ENCODE assay signal across 10 cellular contexts in genomic region chr19:11288349-11288748, GRCh38. TPM values are rescaled to one million over a fixed set of nuclear protein-coding genes. Genes with fewer than 3 reads are reported as not detected.
DNase-seq lines count a peak whose midpoint lies in the region; ATAC-seq and TF ChIP-seq lines count a peak whose summit lies in the region.
"Had no signal": no experiment of that assay in that cellular context is flagged by ENCODE, and none has a peak within 500 bp of the region (broad histone marks: within the 10 kb centered on the region; RNA-seq: fewer than 3 reads in every experiment).

No MANE protein-coding gene starts in this region.

- H3K27ac Mint-ChIP-seq in Caco-2 (ENCODE audit: unreplicated experiment) (no peak overlapping the region), nephron (peak overlapping the region in 2 of 3 experiments; percentile 23 to 51)
- no peak overlapping the region for H3K27ac Mint-ChIP-seq in activated T-helper 1 cell treated with anti-CD3 and anti-CD28 coated beads, Interleukin-12 subunit alpha, Interleukin-12 subunit beta, Interleukin-2, Interleukin-4 antibody, amounts not matched to agents 30 ng/mL and 10 ng/mL and 1 ng/mL, durations not matched to agents 14 hours and 24 hours and 36 hours
- H3K27ac Mint-ChIP-seq: activated T-helper 17 cell treated with anti-CD3 and anti-CD28 coated beads, Interleukin-2, amount 50 U/mL, for 72 hours had no signal

- no TSS peak for BruUV-seq in Caco-2 (replicated peaks; lab: Mats Ljungman, UMichigan)

- intact Hi-C loops in Caco-2 (cut with micrococcal nuclease; ENCODE audit: unreplicated experiment) (no loop called here), breast epithelium (cut with DNase I; ENCODE audit: low total_unique reads) (no loop called here)
- intact Hi-C loops in activated T-helper 1 cell treated with anti-CD3 and anti-CD28 coated beads, Interleukin-12 subunit alpha, Interleukin-12 subunit beta, Interleukin-2, Interleukin-4 antibody, amounts not matched to agents 30 ng/mL and 10 ng/mL and 1 ng/mL, durations not matched to agents 14 hours and 24 hours and 36 hours (cut with micrococcal nuclease), result no loop called here

- H3K27me3 Mint-ChIP-seq in Caco-2 (ENCODE audit: insufficient read depth, unreplicated experiment) (no peaks in the 10 kb centered on the region), nephron (ENCODE audit: low read depth) (no peaks in the 10 kb centered on the region)
- H3K27me3 Mint-ChIP-seq in activated T-helper 1 cell treated with anti-CD3 and anti-CD28 coated beads, Interleukin-12 subunit alpha, Interleukin-12 subunit beta, Interleukin-2, Interleukin-4 antibody, amounts not matched to agents 30 ng/mL and 10 ng/mL and 1 ng/mL, durations not matched to agents 14 hours and 24 hours and 36 hours (ENCODE audit: insufficient read depth), result peaks cover 32% of the 10 kb centered on the region

- no peaks in the 10 kb centered on the region for H3K36me3 Mint-ChIP-seq in Caco-2 (ENCODE audit: insufficient read depth, unreplicated experiment)
- no peaks in the 10 kb centered on the region for H3K36me3 Mint-ChIP-seq in nephron (ENCODE audit: low read depth)
- no peaks in the 10 kb centered on the region for H3K36me3 Mint-ChIP-seq in activated T-helper 1 cell treated with anti-CD3 and anti-CD28 coated beads, Interleukin-12 subunit alpha, Interleukin-12 subunit beta, Interleukin-2, Interleukin-4 antibody, amounts not matched to agents 30 ng/mL and 10 ng/mL and 1 ng/mL, durations not matched to agents 14 hours and 24 hours and 36 hours (ENCODE audit: low read depth)

- DNase-seq in Caco-2 (no peak), breast epithelium (ENCODE audit: low spot score in 2 of 2) (no peak), NCI-H2029 (lab: John Stamatoyannopoulos, UW) (no peak)
- DNase-seq in activated CD4-positive, alpha-beta T cell treated with anti-CD3 and anti-CD28 coated beads for 48 hours, result no peak
- no peak for DNase-seq in activated T-helper 1 cell treated with anti-CD3 and anti-CD28 coated beads, Interleukin-12 subunit alpha, Interleukin-12 subunit beta, Interleukin-2, Interleukin-4 antibody, amounts not matched to agents 30 ng/mL and 10 ng/mL and 1 ng/mL, durations not matched to agents 14 hours and 24 hours and 36 hours (ENCODE audit: low spot score)
- DNase-seq: NCI-H526 had no signal

- no peak for ATAC-seq in HG02884 (IDR thresholded peaks at IDR 0.05; ENCODE audit: unreplicated experiment)
- ATAC-seq: activated T-helper 17 cell treated with anti-CD3 and anti-CD28 coated beads, Interleukin-2, amount 50 U/mL, for 72 hours had no signal

- no peaks in the 10 kb centered on the region for H3K4me1 ChIP-seq in Caco-2
- H3K4me1 ChIP-seq in breast epithelium, result no peaks in the 10 kb centered on the region

- TF ChIP-seq CTCF in Caco-2 (IDR thresholded peaks at IDR 0.05; ENCODE audit: insufficient read depth in 1 of 2, low read depth in 1 of 2, low read length in 1 of 2, severe bottlenecking in 1 of 2, unreplicated experiment in 1 of 2), result peak; percentile 23 to 29
- peak; percentile 44 for TF ChIP-seq CTCF in LNCAP (IDR thresholded peaks at IDR 0.05)
- peak in 2 of 3 donors; percentile 21 to 39 for TF ChIP-seq CTCF in breast epithelium (IDR thresholded peaks at IDR 0.05)
- TF ChIP-seq CTCF in nephron (IDR thresholded peaks at IDR 0.05; ENCODE audit: unreplicated experiment in 3 of 3), result peak; percentile 35 to 47 (median 46)

- CTCF ChIA-PET in Caco-2 (lab: Charles Lee), result no interaction called here

- H3K36me3 ChIP-seq in Caco-2 (ENCODE audit: control insufficient read depth, insufficient read depth, low read length) (no peaks in the 10 kb centered on the region), breast epithelium (no peaks in the 10 kb centered on the region)

- H3K27me3 ChIP-seq in Caco-2 (replicated peaks; ENCODE audit: control insufficient read depth, insufficient read depth, low read length), result no peaks in the 10 kb centered on the region
- no peaks in the 10 kb centered on the region for H3K27me3 ChIP-seq in breast epithelium

- POLR2A ChIA-PET in Caco-2 (lab: Charles Lee), result no interaction called here

- no peak overlapping the region for H3K4me3 Mint-ChIP-seq in Caco-2 (ENCODE audit: unreplicated experiment)
- H3K4me3 Mint-ChIP-seq in nephron, result no peak overlapping the region
- H3K4me3 Mint-ChIP-seq in activated T-helper 1 cell treated with anti-CD3 and anti-CD28 coated beads, Interleukin-12 subunit alpha, Interleukin-12 subunit beta, Interleukin-2, Interleukin-4 antibody, amounts not matched to agents 30 ng/mL and 10 ng/mL and 1 ng/mL, durations not matched to agents 14 hours and 24 hours and 36 hours, result no peak overlapping the region
- H3K4me3 Mint-ChIP-seq: activated T-helper 17 cell treated with anti-CD3 and anti-CD28 coated beads, Interleukin-2, amount 50 U/mL, for 72 hours had no signal

- TF ChIP-seq POLR2A in breast epithelium (IDR thresholded peaks at IDR 0.05), result no peak

- H3K27ac ChIP-seq in breast epithelium, result no peak overlapping the region

- H3K4me3 ChIP-seq in Caco-2 (ENCODE audit: low read depth, low read length) (no peak overlapping the region), breast epithelium (no peak overlapping the region)

- H3K9me3 ChIP-seq in Caco-2 (no peaks in the 10 kb centered on the region), breast epithelium (no peaks in the 10 kb centered on the region)

- H3K4me1 Mint-ChIP-seq in Caco-2 (ENCODE audit: low read depth, unreplicated experiment), result no peaks in the 10 kb centered on the region
- H3K4me1 Mint-ChIP-seq in nephron, result peaks cover 17% of the 10 kb centered on the region
- H3K4me1 Mint-ChIP-seq in activated T-helper 1 cell treated with anti-CD3 and anti-CD28 coated beads, Interleukin-12 subunit alpha, Interleukin-12 subunit beta, Interleukin-2, Interleukin-4 antibody, amounts not matched to agents 30 ng/mL and 10 ng/mL and 1 ng/mL, durations not matched to agents 14 hours and 24 hours and 36 hours (ENCODE audit: low read depth), result peaks cover 1% of the 10 kb centered on the region
- H3K4me1 Mint-ChIP-seq: activated T-helper 17 cell treated with anti-CD3 and anti-CD28 coated beads, Interleukin-2, amount 50 U/mL, for 72 hours had no signal

- no peaks in the 10 kb centered on the region for H3K9me3 Mint-ChIP-seq in Caco-2 (ENCODE audit: unreplicated experiment)
- H3K9me3 Mint-ChIP-seq in nephron, result no peaks in the 10 kb centered on the region
- no peaks in the 10 kb centered on the region for H3K9me3 Mint-ChIP-seq in activated T-helper 1 cell treated with anti-CD3 and anti-CD28 coated beads, Interleukin-12 subunit alpha, Interleukin-12 subunit beta, Interleukin-2, Interleukin-4 antibody, amounts not matched to agents 30 ng/mL and 10 ng/mL and 1 ng/mL, durations not matched to agents 14 hours and 24 hours and 36 hours
- H3K9me3 Mint-ChIP-seq: activated T-helper 17 cell treated with anti-CD3 and anti-CD28 coated beads, Interleukin-2, amount 50 U/mL, for 72 hours had no signal

RNA-seq across cellular contexts. Expression of gene TSPAN16, which starts 7.6 kb away (rescaled TPM):
- not detected in 2 replicates for total RNA-seq in Caco-2 (2022)
- not detected for total RNA-seq in breast epithelium
- not detected in 2 replicates for total RNA-seq in activated T-helper 1 cell treated with anti-CD3 and anti-CD28 coated beads, Interleukin-12 subunit alpha, Interleukin-12 subunit beta, Interleukin-2, Interleukin-4 antibody, amounts not matched to agents 30 ng/mL and 10 ng/mL and 1 ng/mL, durations not matched to agents 14 hours and 24 hours and 36 hours
- total RNA-seq: activated T-helper 17 cell treated with anti-CD3 and anti-CD28 coated beads, Interleukin-2, amount 50 U/mL, for 72 hours had no signal

RNA-seq across cellular contexts. Expression of gene DOCK6, which starts 26.0 kb away (rescaled TPM):
- total RNA-seq in Caco-2 (2022), result 84.1 and 94.3 TPM in 2 replicates
- total RNA-seq in breast epithelium, result 10 to 100 TPM; 20.9 to 59.3 (median 49.6) TPM
- total RNA-seq in activated T-helper 1 cell treated with anti-CD3 and anti-CD28 coated beads, Interleukin-12 subunit alpha, Interleukin-12 subunit beta, Interleukin-2, Interleukin-4 antibody, amounts not matched to agents 30 ng/mL and 10 ng/mL and 1 ng/mL, durations not matched to agents 14 hours and 24 hours and 36 hours, result 1.1 and 1.2 TPM in 2 replicates

RNA-seq across cellular contexts. Expression of gene ANGPTL8, which starts 48.9 kb away (rescaled TPM):
- not detected in 2 replicates for total RNA-seq in Caco-2 (2022)
- 10 to 100 TPM in 1 of 3 donors, under 1 TPM in 1, not detected in 1; 0.44 to 17.9 TPM for total RNA-seq in breast epithelium
- total RNA-seq in activated T-helper 1 cell treated with anti-CD3 and anti-CD28 coated beads, Interleukin-12 subunit alpha, Interleukin-12 subunit beta, Interleukin-2, Interleukin-4 antibody, amounts not matched to agents 30 ng/mL and 10 ng/mL and 1 ng/mL, durations not matched to agents 14 hours and 24 hours and 36 hours, result not detected in 2 replicates
- total RNA-seq: activated T-helper 17 cell treated with anti-CD3 and anti-CD28 coated beads, Interleukin-2, amount 50 U/mL, for 72 hours had no signal

RNA-seq across cellular contexts. Expression of gene RAB3D, which starts 51.1 kb away (rescaled TPM):
- total RNA-seq in Caco-2 (2022) (28.0 and 35.2 TPM in 2 replicates), breast epithelium (10 to 100 TPM; 17.9 to 23.7 (median 22.6) TPM)
- total RNA-seq in activated T-helper 1 cell treated with anti-CD3 and anti-CD28 coated beads, Interleukin-12 subunit alpha, Interleukin-12 subunit beta, Interleukin-2, Interleukin-4 antibody, amounts not matched to agents 30 ng/mL and 10 ng/mL and 1 ng/mL, durations not matched to agents 14 hours and 24 hours and 36 hours, result 5.9 and 6.9 TPM in 2 replicates

RNA-seq across cellular contexts. Expression of gene TMEM205, which starts 57.7 kb away (rescaled TPM):
- 68.3 and 76.1 TPM in 2 replicates for total RNA-seq in Caco-2 (2022)
- total RNA-seq in breast epithelium, result 100 to 1,000 TPM; 216 to 286 (median 243) TPM
- total RNA-seq in activated T-helper 1 cell treated with anti-CD3 and anti-CD28 coated beads, Interleukin-12 subunit alpha, Interleukin-12 subunit beta, Interleukin-2, Interleukin-4 antibody, amounts not matched to agents 30 ng/mL and 10 ng/mL and 1 ng/mL, durations not matched to agents 14 hours and 24 hours and 36 hours, result 26.6 and 31.2 TPM in 2 replicates

Comparison
In these comparisons a context has a peak if more than half of its experiments do, and no peak if none do; other contexts are left out.
1. H3K27ac Mint-ChIP-seq: peak in nephron (2 of 3); none in Caco-2 (single experiment) and activated T-helper 1 cell treated with anti-CD3 and anti-CD28 coated beads, Interleukin-12 subunit alpha, Interleukin-12 subunit beta, Interleukin-2, Interleukin-4 antibody, amounts not matched to agents 30 ng/mL and 10 ng/mL and 1 ng/mL, durations not matched to agents 14 hours and 24 hours and 36 hours (single experiment).
2. Peak in every context shown above with its lines, with median percentiles within 50 percentile points of each other: CTCF ChIP-seq.